ENCODE assay signal across 17 cellular contexts in the genomic region with DNA sequence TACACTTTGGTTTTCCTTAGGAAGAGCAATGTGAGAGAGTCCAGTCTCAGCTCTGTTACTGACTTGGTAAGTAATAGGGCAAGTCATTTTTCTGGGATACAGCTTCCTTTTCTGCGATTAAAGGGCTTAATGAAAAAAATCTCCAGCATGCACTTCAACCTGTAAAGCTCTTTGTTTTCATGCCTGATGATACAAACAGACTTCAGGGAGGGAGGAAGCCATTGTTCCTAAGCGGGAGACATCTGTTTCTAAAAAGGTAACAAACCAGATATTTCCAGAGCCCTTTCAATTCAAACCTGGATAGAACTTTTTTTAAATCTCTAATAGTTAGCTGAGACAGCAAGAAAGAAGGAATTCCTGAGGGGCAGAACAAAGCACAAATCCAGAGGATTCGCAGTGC. TPM values are rescaled to one million over a fixed set of nuclear protein-coding genes. Genes with fewer than 3 reads are reported as not detected.
DNase-seq lines count a peak whose midpoint lies in the region; ATAC-seq, FAIRE-seq and TF ChIP-seq lines count a peak whose summit lies in the region.
"Had no signal": no experiment of that assay in that cellular context is flagged by ENCODE, and none has a peak within 500 bp of the region (broad histone marks: within the 10 kb centered on the region; RNA-seq: fewer than 3 reads in every experiment).

No MANE protein-coding gene starts in this region.

- H3K36me3 ChIP-seq in right atrium auricular region (peaks cover 53% of the 10 kb centered on the region), K562 (ENCODE audit: control insufficient read depth, insufficient read depth, low read length) (peaks cover 72% of the 10 kb centered on the region), psoas muscle (ENCODE audit: insufficient read depth in 1 of 2, low read depth in 1 of 2) (peaks cover 6 to 70% of the 10 kb centered on the region in 2 donors)

- no peaks in the 10 kb centered on the region for H3K9me1 ChIP-seq in K562 (ENCODE audit: control insufficient read depth, insufficient read depth, low read length)

- no peak for TF ChIP-seq RAD21 in K562 (CRISPR knock-in tag; conservative IDR thresholded peaks at IDR 0.05 in 1 of 2, IDR thresholded peaks at IDR 0.05 in 1 of 2)

- intact Hi-C loops in activated CD4-positive, alpha-beta T cell treated with anti-CD3 and anti-CD28 coated beads, Interleukin-2, amount 10 ng/mL, durations not matched to agents 24 days and 14 days (cut with micrococcal nuclease) = no loop called here
- intact Hi-C loops in Right ventricle myocardium superior (cut with DNase I) = no loop called here
- intact Hi-C loops in K562 (cut with micrococcal nuclease) = no loop called here
- intact Hi-C loops in psoas muscle (cut with DNase I) = loop anchor here in 1 of 2 donors (5.0 kb wide), 1 partner anchor 60 kb away; a partner anchor contains a TSS
- intact Hi-C loops in activated CD8-positive, alpha-beta T cell treated with anti-CD3 and anti-CD28 coated beads for 36 hours (cut with micrococcal nuclease) = no loop called here

- WGBS in K562 (ENCODE audit: insufficient coverage, low coverage, missing lambda C conversion rate) = 96% methylated on average over 3 of the region's 3 CpGs
- 81% methylated on average over 3 of the region's 3 CpGs for WGBS in psoas muscle, 3 donors

- H3K4me1 ChIP-seq in right atrium auricular region = peaks cover 0 to 14% of the 10 kb centered on the region in 2 donors
- H3K4me1 ChIP-seq in K562 (replicated peaks in 1 of 2; ENCODE audit: control insufficient read depth in 2 of 2, insufficient read depth in 2 of 2, low read length in 2 of 2) = peaks cover 9 to 35% of the 10 kb centered on the region in 2 experiments
- H3K4me1 ChIP-seq in psoas muscle = no peaks in the 10 kb centered on the region

- no peak overlapping the region for H3K4me3 ChIP-seq in right atrium auricular region
- H3K4me3 ChIP-seq in K562 = no peak overlapping the region
- H3K4me3 ChIP-seq in psoas muscle = no peak overlapping the region
- H3K4me3 ChIP-seq: BLaER1, GM23338 had no signal

- H3K27me3 ChIP-seq in right atrium auricular region = no peaks in the 10 kb centered on the region
- no peaks in the 10 kb centered on the region for H3K27me3 ChIP-seq in K562 (ENCODE audit: control insufficient read depth in 2 of 2, insufficient read depth in 2 of 2, low read length in 2 of 2)
- no peaks in the 10 kb centered on the region for H3K27me3 ChIP-seq in psoas muscle (ENCODE audit: insufficient read depth in 3 of 3, low read length in 2 of 3)
- H3K27me3 ChIP-seq: BLaER1 had no signal

- no peak for DNase-seq in activated CD4-positive, alpha-beta T cell treated with anti-CD3 and anti-CD28 coated beads, Interleukin-2, amount 10 ng/mL, durations not matched to agents 24 days and 14 days
- DNase-seq in activated CD4-positive, alpha-beta T cell treated with anti-CD3 and anti-CD28 coated beads for 48 hours = no peak
- no peak for DNase-seq in right atrium auricular region (ENCODE audit: low spot score)
- DNase-seq in Right ventricle myocardium superior = no peak
- no peak for DNase-seq in K562 (ENCODE audit: extremely low read depth in 1 of 4, low spot score in 3 of 4)
- no peak for DNase-seq in psoas muscle
- no peak for DNase-seq in RKO (ENCODE audit: low spot score)
- no peak for DNase-seq in activated CD8-positive, alpha-beta T cell treated with anti-CD3 and anti-CD28 coated beads for 36 hours
- DNase-seq: 8988T, AML-193, Calu3, DMS79, H7 had no signal

- ATAC-seq in Right ventricle myocardium superior (ENCODE audit: poor library complexity) (no peak), K562 (no peak), psoas muscle (no peak)
- no peak for ATAC-seq in activated CD8-positive, alpha-beta T cell treated with anti-CD3 and anti-CD28 coated beads for 36 hours
- ATAC-seq: GM23338 had no signal

- H3K9me3 Mint-ChIP-seq in activated CD4-positive, alpha-beta T cell treated with anti-CD3 and anti-CD28 coated beads, Interleukin-2, amount 10 ng/mL, durations not matched to agents 24 days and 14 days = no peaks in the 10 kb centered on the region
- H3K9me3 Mint-ChIP-seq in activated CD8-positive, alpha-beta T cell treated with anti-CD3 and anti-CD28 coated beads for 36 hours = no peaks in the 10 kb centered on the region
- H3K9me3 Mint-ChIP-seq: GM23338 had no signal

- no peak overlapping the region for H3K4me3 Mint-ChIP-seq in activated CD4-positive, alpha-beta T cell treated with anti-CD3 and anti-CD28 coated beads, Interleukin-2, amount 10 ng/mL, durations not matched to agents 24 days and 14 days
- H3K4me3 Mint-ChIP-seq in activated CD8-positive, alpha-beta T cell treated with anti-CD3 and anti-CD28 coated beads for 36 hours = no peak overlapping the region
- H3K4me3 Mint-ChIP-seq: GM23338 had no signal

- no peak for TF ChIP-seq CTCF in right atrium auricular region (IDR thresholded peaks at IDR 0.05)
- no peak for TF ChIP-seq CTCF in K562 (IDR thresholded peaks at IDR 0.05 in 2 of 3, conservative IDR thresholded peaks at IDR 0.05 in 1 of 3; ENCODE audit: insufficient read depth in 2 of 3, low read depth in 1 of 3, low read length in 3 of 3)
- TF ChIP-seq CTCF in psoas muscle (IDR thresholded peaks at IDR 0.05) = no peak
- no peak for TF ChIP-seq CTCF in activated CD8-positive, alpha-beta T cell treated with anti-CD3 and anti-CD28 coated beads for 36 hours (IDR thresholded peaks at IDR 0.05)

- no peak overlapping the region for H3K4me2 ChIP-seq in K562 (ENCODE audit: insufficient read depth, low read length)
- H3K4me2 ChIP-seq: BLaER1, GM23338 had no signal

- H3K4me1 Mint-ChIP-seq in activated CD4-positive, alpha-beta T cell treated with anti-CD3 and anti-CD28 coated beads, Interleukin-2, amount 10 ng/mL, durations not matched to agents 24 days and 14 days = peaks cover 21% of the 10 kb centered on the region
- H3K4me1 Mint-ChIP-seq in activated CD8-positive, alpha-beta T cell treated with anti-CD3 and anti-CD28 coated beads for 36 hours (ENCODE audit: low read depth) = peaks cover 25% of the 10 kb centered on the region
- H3K4me1 Mint-ChIP-seq: GM23338 had no signal

- CTCF ChIA-PET in K562 (lab: Yijun Ruan, JAX; ENCODE audit: low intra/inter-chr PET ratio) = no interaction called here
- CTCF ChIA-PET in activated CD8-positive, alpha-beta T cell treated with anti-CD3 and anti-CD28 coated beads for 36 hours (lab: Charles Lee) = interaction anchor here (0.9 to 1.7 kb wide), 3 partner anchors 8 to 97 kb away, joined by 3 to 4 read pairs (median 3); no protein-coding TSS in a partner anchor

- no peak for TF ChIP-seq EP300 in K562 (IDR thresholded peaks at IDR 0.05; ENCODE audit: low read length)

- in situ Hi-C loops in K562 (cut with MboI) = no loop called here

- peak overlapping the region; percentile 11 for H3K27ac Mint-ChIP-seq in activated CD4-positive, alpha-beta T cell treated with anti-CD3 and anti-CD28 coated beads, Interleukin-2, amount 10 ng/mL, durations not matched to agents 24 days and 14 days
- H3K27ac Mint-ChIP-seq in activated CD8-positive, alpha-beta T cell treated with anti-CD3 and anti-CD28 coated beads for 36 hours = no peak overlapping the region
- H3K27ac Mint-ChIP-seq: GM23338 had no signal

- H3K9me3 ChIP-seq in right atrium auricular region (no peaks in the 10 kb centered on the region), K562 (replicated peaks; ENCODE audit: control insufficient read depth, insufficient read depth, low read depth, low read length) (no peaks in the 10 kb centered on the region), psoas muscle (no peaks in the 10 kb centered on the region)
- H3K9me3 ChIP-seq: BLaER1 had no signal

- H3K79me2 ChIP-seq in K562 (ENCODE audit: control insufficient read depth, insufficient read depth, low read length) = peaks cover 63% of the 10 kb centered on the region

- no peaks in the 10 kb centered on the region for H4K20me1 ChIP-seq in K562 (replicated peaks; ENCODE audit: control insufficient read depth, insufficient read depth, low read length)

- H2AFZ ChIP-seq in K562 (ENCODE audit: low read depth, low read length) = no peak overlapping the region
- H2AFZ ChIP-seq: GM23338 had no signal

- H3K27me3 Mint-ChIP-seq in activated CD4-positive, alpha-beta T cell treated with anti-CD3 and anti-CD28 coated beads, Interleukin-2, amount 10 ng/mL, durations not matched to agents 24 days and 14 days = no peaks in the 10 kb centered on the region
- no peaks in the 10 kb centered on the region for H3K27me3 Mint-ChIP-seq in activated CD8-positive, alpha-beta T cell treated with anti-CD3 and anti-CD28 coated beads for 36 hours

- H3K27ac ChIP-seq in right atrium auricular region (peak overlapping the region; percentile 36 to 58), K562 (ENCODE audit: extremely low read depth, low read depth, low read length) (peak overlapping the region; percentile 10; the same call in 1 of the 3 replicates), psoas muscle (peak overlapping the region; percentile 18)
- H3K27ac ChIP-seq: BLaER1 had no signal

- POLR2A ChIA-PET in K562 (lab: Yijun Ruan, JAX) = interaction anchor here (1.3 to 1.7 kb wide), 2 partner anchors 12 to 15 kb away, joined by 3 to 6 read pairs; a partner anchor contains a TSS
- POLR2A ChIA-PET in activated CD8-positive, alpha-beta T cell treated with anti-CD3 and anti-CD28 coated beads for 36 hours (lab: Charles Lee) = interaction anchor here (0.6 kb wide), 1 partner anchor 13 kb away, joined by 3 read pairs; no protein-coding TSS in a partner anchor

- H3K36me3 Mint-ChIP-seq in activated CD4-positive, alpha-beta T cell treated with anti-CD3 and anti-CD28 coated beads, Interleukin-2, amount 10 ng/mL, durations not matched to agents 24 days and 14 days (ENCODE audit: low read depth) = peaks cover 69% of the 10 kb centered on the region
- peaks cover 57% of the 10 kb centered on the region for H3K36me3 Mint-ChIP-seq in activated CD8-positive, alpha-beta T cell treated with anti-CD3 and anti-CD28 coated beads for 36 hours (ENCODE audit: low read depth)

- BruUV-seq in K562 (replicated peaks; lab: Mats Ljungman, UMichigan) = no TSS peak

- H3K9ac ChIP-seq in K562 (ENCODE audit: insufficient read depth in 1 of 2, low read depth in 2 of 2, low read length in 2 of 2) = no peak overlapping the region; a peak in 1 of 4 replicates
- H3K9ac ChIP-seq: BLaER1 had no signal

- TF ChIP-seq POLR2A in K562 (conservative IDR thresholded peaks at IDR 0.05) = no peak

- FAIRE-seq in K562 (lab: Jason Lieb, UNC) = no peak
- FAIRE-seq: GM12891 had no signal

RNA-seq across cellular contexts. Expression of a gene that starts 5.2 kb away (rescaled TPM):
- total RNA-seq in activated CD4-positive, alpha-beta T cell treated with anti-CD3 and anti-CD28 coated beads, Interleukin-2, amount 10 ng/mL, durations not matched to agents 24 days and 14 days = 2.8 and 3.1 TPM in 2 replicates
- 1 to 10 TPM; 2.0 to 2.4 TPM for total RNA-seq in right atrium auricular region
- 0.40 TPM for total RNA-seq in Right ventricle myocardium superior
- 63.3 and 67.4 TPM in 2 replicates for total RNA-seq in K562 (2011; cell fraction: chromatin; rRNA removed; ENCODE audit: low replicate concordance)
- total RNA-seq in K562 (2011; cell fraction: nucleolus; rRNA removed) = 45.1 and 50.9 TPM in 2 replicates
- total RNA-seq in K562 (2011; cell fraction: nucleoplasm; rRNA removed) = 43.0 and 48.2 TPM in 2 replicates
- total RNA-seq in K562 (2014; rRNA removed) = 26.7 and 27.1 TPM in 2 replicates
- 23.4 and 29.3 TPM in 2 replicates for total RNA-seq in K562 (2014; rRNA removed; fragmentation: Illumina TruSeq; extraction: Trizol)
- total RNA-seq in K562 (2015; rRNA removed; fragmentation: Illumina TruSeq; extraction: Trizol) = 25.3 and 25.6 TPM in 2 replicates
- total RNA-seq in K562 (2021) = 27.8 and 36.8 TPM in 2 replicates
- polyA plus RNA-seq in K562 (2011; rRNA removed) = 53.2 and 53.8 TPM in 2 replicates
- 52.4 and 52.9 TPM in 2 replicates for polyA plus RNA-seq in K562 (2011; cell fraction: cytosol; rRNA removed)
- polyA plus RNA-seq in K562 (2011; cell fraction: nucleus; rRNA removed) = 28.9 and 33.6 TPM in 2 replicates
- polyA plus RNA-seq in K562 (2012) = 18.6 and 19.4 TPM in 2 replicates
- 35.3 and 41.6 TPM in 2 replicates for polyA plus RNA-seq in K562 (2014; fragmentation: Illumina TruSeq; extraction: Trizol)
- 1 to 10 TPM; 8.1 to 8.8 TPM for polyA plus RNA-seq in K562 (2014; fragmentation: Nextera tagmentation; extraction: Ambion mirVana)
- polyA plus RNA-seq in K562 (2014; rRNA removed) = 21.7 and 30.0 TPM in 2 replicates
- polyA minus RNA-seq in K562 (2011; rRNA and poly(A)+ RNA removed) = 56.7 and 57.5 TPM in 2 replicates
- polyA minus RNA-seq in K562 (2011; cell fraction: cytosol; rRNA and poly(A)+ RNA removed) = 39.3 and 40.1 TPM in 2 replicates
- polyA minus RNA-seq in K562 (2011; cell fraction: nucleus; rRNA and poly(A)+ RNA removed) = 26.0 and 37.0 TPM in 2 replicates
- under 1 TPM; 0.29 to 0.73 (median 0.35) TPM for total RNA-seq in psoas muscle
- under 1 TPM; 0.08 to 0.39 (median 0.14) TPM for polyA plus RNA-seq in psoas muscle
- 1 to 10 TPM; 3.5 to 3.7 TPM for total RNA-seq in activated CD8-positive, alpha-beta T cell treated with anti-CD3 and anti-CD28 coated beads for 36 hours
- total RNA-seq: GM23338, H7, HT1080 had no signal
- polyA plus RNA-seq: GM23338 had no signal

RNA-seq across cellular contexts. Expression of a gene that starts 14.5 kb away (rescaled TPM):
- 52.2 and 52.5 TPM in 2 replicates for total RNA-seq in activated CD4-positive, alpha-beta T cell treated with anti-CD3 and anti-CD28 coated beads, Interleukin-2, amount 10 ng/mL, durations not matched to agents 24 days and 14 days
- 10 to 100 TPM; 16.4 to 22.8 TPM for total RNA-seq in right atrium auricular region
- total RNA-seq in Right ventricle myocardium superior = 16.8 TPM
- 81.3 and 104 TPM in 2 replicates for total RNA-seq in K562 (2011; cell fraction: chromatin; rRNA removed; ENCODE audit: low replicate concordance)
- 51.9 and 54.7 TPM in 2 replicates for total RNA-seq in K562 (2011; cell fraction: nucleolus; rRNA removed)
- total RNA-seq in K562 (2011; cell fraction: nucleoplasm; rRNA removed) = 67.5 and 68.8 TPM in 2 replicates
- 30.8 and 36.3 TPM in 2 replicates for total RNA-seq in K562 (2014; rRNA removed)
- total RNA-seq in K562 (2014; rRNA removed; fragmentation: Illumina TruSeq; extraction: Trizol) = 53.4 and 55.2 TPM in 2 replicates
- 43.7 and 45.6 TPM in 2 replicates for total RNA-seq in K562 (2015; rRNA removed; fragmentation: Illumina TruSeq; extraction: Trizol)
- total RNA-seq in K562 (2021) = 44.4 and 48.9 TPM in 2 replicates
- polyA plus RNA-seq in K562 (2011; rRNA removed) = 76.6 and 92.5 TPM in 2 replicates
- 77.7 and 92.2 TPM in 2 replicates for polyA plus RNA-seq in K562 (2011; cell fraction: cytosol; rRNA removed)
- polyA plus RNA-seq in K562 (2011; cell fraction: nucleus; rRNA removed) = 81.7 and 87.2 TPM in 2 replicates
- polyA plus RNA-seq in K562 (2012) = 31.3 and 43.1 TPM in 2 replicates
- 48.1 and 56.6 TPM in 2 replicates for polyA plus RNA-seq in K562 (2014; fragmentation: Illumina TruSeq; extraction: Trizol)
- 100 to 1,000 TPM in 1 of 2 experiments, 10 to 100 TPM in 1; 74.1 to 110 TPM for polyA plus RNA-seq in K562 (2014; fragmentation: Nextera tagmentation; extraction: Ambion mirVana)
- polyA plus RNA-seq in K562 (2014; rRNA removed) = 33.5 and 40.7 TPM in 2 replicates
- polyA minus RNA-seq in K562 (2011; rRNA and poly(A)+ RNA removed) = 157 and 159 TPM in 2 replicates
- 48.8 and 68.1 TPM in 2 replicates for polyA minus RNA-seq in K562 (2011; cell fraction: cytosol; rRNA and poly(A)+ RNA removed)
- 30.7 and 57.5 TPM in 2 replicates for polyA minus RNA-seq in K562 (2011; cell fraction: nucleus; rRNA and poly(A)+ RNA removed)
- 10 to 100 TPM; 15.5 to 20.3 (median 16.7) TPM for total RNA-seq in psoas muscle
- 10 to 100 TPM in 2 of 3 donors, 1 to 10 TPM in 1; 10.0 to 19.9 (median 12.1) TPM for polyA plus RNA-seq in psoas muscle
- total RNA-seq in activated CD8-positive, alpha-beta T cell treated with anti-CD3 and anti-CD28 coated beads for 36 hours = 10 to 100 TPM; 63.4 to 66.2 TPM

RNA-seq across cellular contexts. Expression of a gene that starts 14.9 kb away (rescaled TPM):
- total RNA-seq in activated CD4-positive, alpha-beta T cell treated with anti-CD3 and anti-CD28 coated beads, Interleukin-2, amount 10 ng/mL, durations not matched to agents 24 days and 14 days = 42.3 and 42.6 TPM in 2 replicates
- 1 to 10 TPM; 2.0 to 7.6 TPM for total RNA-seq in right atrium auricular region
- 6.0 TPM for total RNA-seq in Right ventricle myocardium superior
- total RNA-seq in K562 (2011; cell fraction: chromatin; rRNA removed; ENCODE audit: low replicate concordance) = 35.2 and 46.4 TPM in 2 replicates
- total RNA-seq in K562 (2011; cell fraction: nucleolus; rRNA removed) = 29.4 and 33.6 TPM in 2 replicates
- 34.9 and 36.8 TPM in 2 replicates for total RNA-seq in K562 (2011; cell fraction: nucleoplasm; rRNA removed)
- total RNA-seq in K562 (2014; rRNA removed) = 72.7 and 78.4 TPM in 2 replicates
- total RNA-seq in K562 (2014; rRNA removed; fragmentation: Illumina TruSeq; extraction: Trizol) = 113 and 126 TPM in 2 replicates
- total RNA-seq in K562 (2015; rRNA removed; fragmentation: Illumina TruSeq; extraction: Trizol) = 102 and 105 TPM in 2 replicates
- total RNA-seq in K562 (2021) = 97.4 and 101 TPM in 2 replicates
- polyA plus RNA-seq in K562 (2011; rRNA removed) = 112 and 148 TPM in 2 replicates
- polyA plus RNA-seq in K562 (2011; cell fraction: cytosol; rRNA removed) = 82.8 and 98.1 TPM in 2 replicates
- 52.9 and 65.0 TPM in 2 replicates for polyA plus RNA-seq in K562 (2011; cell fraction: nucleus; rRNA removed)
- 70.5 and 75.3 TPM in 2 replicates for polyA plus RNA-seq in K562 (2012)
- 128 and 162 TPM in 2 replicates for polyA plus RNA-seq in K562 (2014; fragmentation: Illumina TruSeq; extraction: Trizol)
- 100 to 1,000 TPM; 130 to 153 TPM for polyA plus RNA-seq in K562 (2014; fragmentation: Nextera tagmentation; extraction: Ambion mirVana)
- polyA plus RNA-seq in K562 (2014; rRNA removed) = 105 and 106 TPM in 2 replicates
- polyA minus RNA-seq in K562 (2011; rRNA and poly(A)+ RNA removed) = 99.4 and 104 TPM in 2 replicates
- polyA minus RNA-seq in K562 (2011; cell fraction: cytosol; rRNA and poly(A)+ RNA removed) = 43.0 and 57.1 TPM in 2 replicates
- polyA minus RNA-seq in K562 (2011; cell fraction: nucleus; rRNA and poly(A)+ RNA removed) = 16.3 and 31.1 TPM in 2 replicates
- total RNA-seq in psoas muscle = 10 to 100 TPM in 1 of 4 donors, 1 to 10 TPM in 3; 2.9 to 13.4 (median 3.3) TPM
- 10 to 100 TPM in 2 of 3 donors, 1 to 10 TPM in 1; 7.5 to 20.3 (median 14.3) TPM for polyA plus RNA-seq in psoas muscle
- total RNA-seq in activated CD8-positive, alpha-beta T cell treated with anti-CD3 and anti-CD28 coated beads for 36 hours = 100 to 1,000 TPM in 1 of 2 experiments, 10 to 100 TPM in 1; 97.5 to 100 TPM

RNA-seq across cellular contexts. Expression of a gene that starts 48.1 kb away (rescaled TPM):
- total RNA-seq in activated CD4-positive, alpha-beta T cell treated with anti-CD3 and anti-CD28 coated beads, Interleukin-2, amount 10 ng/mL, durations not matched to agents 24 days and 14 days = 5.5 and 6.0 TPM in 2 replicates
- total RNA-seq in right atrium auricular region (10 to 100 TPM; 26.3 to 29.9 TPM), Right ventricle myocardium superior (61.3 TPM), K562 (2014; rRNA removed) (42.1 and 45.8 TPM in 2 replicates), K562 (2014; rRNA removed; fragmentation: Illumina TruSeq; extraction: Trizol) (58.1 and 61.2 TPM in 2 replicates), K562 (2015; rRNA removed; fragmentation: Illumina TruSeq; extraction: Trizol) (37.5 and 39.0 TPM in 2 replicates), K562 (2021) (47.6 and 53.9 TPM in 2 replicates), psoas muscle (10 to 100 TPM; 35.6 to 64.6 (median 53.2) TPM)
- total RNA-seq in K562 (2011; cell fraction: chromatin; rRNA removed; ENCODE audit: low replicate concordance) = 34.2 and 45.4 TPM in 2 replicates
- total RNA-seq in K562 (2011; cell fraction: nucleolus; rRNA removed) = 42.5 and 44.3 TPM in 2 replicates
- total RNA-seq in K562 (2011; cell fraction: nucleoplasm; rRNA removed) = 54.1 and 75.7 TPM in 2 replicates
- polyA plus RNA-seq in K562 (2011; rRNA removed) (69.9 and 87.3 TPM in 2 replicates), K562 (2014; fragmentation: Illumina TruSeq; extraction: Trizol) (69.3 and 83.3 TPM in 2 replicates), K562 (2014; fragmentation: Nextera tagmentation; extraction: Ambion mirVana) (10 to 100 TPM; 12.1 to 21.4 TPM), K562 (2014; rRNA removed) (56.0 and 60.7 TPM in 2 replicates), psoas muscle (10 to 100 TPM; 21.0 to 68.5 (median 37.8) TPM)
- 37.8 and 50.3 TPM in 2 replicates for polyA plus RNA-seq in K562 (2011; cell fraction: cytosol; rRNA removed)
- polyA plus RNA-seq in K562 (2011; cell fraction: nucleus; rRNA removed) = 22.8 and 26.7 TPM in 2 replicates
- 44.3 and 72.0 TPM in 2 replicates for polyA plus RNA-seq in K562 (2012)
- polyA minus RNA-seq in K562 (2011; rRNA and poly(A)+ RNA removed) = 46.0 and 53.8 TPM in 2 replicates
- polyA minus RNA-seq in K562 (2011; cell fraction: cytosol; rRNA and poly(A)+ RNA removed) = 20.9 and 25.4 TPM in 2 replicates
- 19.5 and 23.7 TPM in 2 replicates for polyA minus RNA-seq in K562 (2011; cell fraction: nucleus; rRNA and poly(A)+ RNA removed)
- 1 to 10 TPM; 3.7 to 4.5 TPM for total RNA-seq in activated CD8-positive, alpha-beta T cell treated with anti-CD3 and anti-CD28 coated beads for 36 hours
